ENCODE assay signal across 1 cellular context in the genomic region with DNA sequence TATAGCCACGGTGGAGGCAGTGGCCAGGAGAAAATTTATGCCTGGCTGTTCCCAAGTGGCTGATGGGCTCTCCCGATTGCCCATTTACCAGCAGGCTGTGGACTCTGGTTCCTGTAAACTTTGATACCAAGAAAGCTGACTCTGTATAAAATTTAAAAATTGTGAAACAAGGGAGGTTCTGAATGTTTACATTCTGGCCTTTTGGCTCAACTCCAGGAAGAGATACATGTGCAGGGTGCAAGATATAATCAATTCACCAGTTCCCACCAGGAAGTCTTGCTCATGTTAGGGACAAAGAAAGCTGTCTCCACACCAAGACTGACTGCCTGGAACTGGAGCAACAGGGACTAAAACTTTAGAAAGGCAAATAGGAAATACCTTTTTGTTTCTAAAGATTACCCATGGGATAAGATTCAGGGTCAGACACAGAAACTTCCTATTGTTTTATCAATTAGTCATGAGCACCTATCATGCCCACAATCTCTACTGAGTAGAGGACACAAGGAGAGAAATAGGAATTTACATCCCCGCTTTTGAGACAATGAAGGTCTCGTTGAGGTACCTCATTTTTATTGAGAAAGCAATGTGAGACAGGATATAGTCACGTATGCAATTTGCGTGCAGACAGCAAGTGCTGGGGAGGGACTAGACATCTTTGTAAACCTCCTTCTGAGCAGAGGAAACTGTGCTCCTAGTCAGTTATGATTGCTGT.
TF ChIP-seq lines count a peak whose summit lies in the region.

No MANE protein-coding gene starts in this region.

TF ChIP-seq in HepG2, 621 proteins besides CTCF, POLR2A, EP300 and RAD21 (continued from another document):
- TF ChIP-seq, protein P1, sequence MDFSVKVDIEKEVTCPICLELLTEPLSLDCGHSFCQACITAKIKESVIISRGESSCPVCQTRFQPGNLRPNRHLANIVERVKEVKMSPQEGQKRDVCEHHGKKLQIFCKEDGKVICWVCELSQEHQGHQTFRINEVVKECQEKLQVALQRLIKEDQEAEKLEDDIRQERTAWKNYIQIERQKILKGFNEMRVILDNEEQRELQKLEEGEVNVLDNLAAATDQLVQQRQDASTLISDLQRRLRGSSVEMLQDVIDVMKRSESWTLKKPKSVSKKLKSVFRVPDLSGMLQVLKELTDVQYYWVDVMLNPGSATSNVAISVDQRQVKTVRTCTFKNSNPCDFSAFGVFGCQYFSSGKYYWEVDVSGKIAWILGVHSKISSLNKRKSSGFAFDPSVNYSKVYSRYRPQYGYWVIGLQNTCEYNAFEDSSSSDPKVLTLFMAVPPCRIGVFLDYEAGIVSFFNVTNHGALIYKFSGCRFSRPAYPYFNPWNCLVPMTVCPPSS (IDR thresholded peaks at IDR 0.05), result no peak
- TF ChIP-seq MTF1 (CRISPR knock-in tag; IDR thresholded peaks at IDR 0.05) (no peak), TAF1 (CRISPR knock-in tag; IDR thresholded peaks at IDR 0.05) (no peak), ARNTL (CRISPR knock-in tag; IDR thresholded peaks at IDR 0.05) (no peak), MAFK (conservative IDR thresholded peaks at IDR 0.05 in 1 of 2, IDR thresholded peaks at IDR 0.05 in 1 of 2; ENCODE audit: low read length in 2 of 2) (no peak; a peak in 1 of 4 replicates), TOPORS (CRISPR knock-in tag; IDR thresholded peaks at IDR 0.05) (no peak), ZNF776 (CRISPR knock-in tag; IDR thresholded peaks at IDR 0.05) (no peak)
